Comparison of ENCODE assay signal across 13 cellular contexts in the genomic region with DNA sequence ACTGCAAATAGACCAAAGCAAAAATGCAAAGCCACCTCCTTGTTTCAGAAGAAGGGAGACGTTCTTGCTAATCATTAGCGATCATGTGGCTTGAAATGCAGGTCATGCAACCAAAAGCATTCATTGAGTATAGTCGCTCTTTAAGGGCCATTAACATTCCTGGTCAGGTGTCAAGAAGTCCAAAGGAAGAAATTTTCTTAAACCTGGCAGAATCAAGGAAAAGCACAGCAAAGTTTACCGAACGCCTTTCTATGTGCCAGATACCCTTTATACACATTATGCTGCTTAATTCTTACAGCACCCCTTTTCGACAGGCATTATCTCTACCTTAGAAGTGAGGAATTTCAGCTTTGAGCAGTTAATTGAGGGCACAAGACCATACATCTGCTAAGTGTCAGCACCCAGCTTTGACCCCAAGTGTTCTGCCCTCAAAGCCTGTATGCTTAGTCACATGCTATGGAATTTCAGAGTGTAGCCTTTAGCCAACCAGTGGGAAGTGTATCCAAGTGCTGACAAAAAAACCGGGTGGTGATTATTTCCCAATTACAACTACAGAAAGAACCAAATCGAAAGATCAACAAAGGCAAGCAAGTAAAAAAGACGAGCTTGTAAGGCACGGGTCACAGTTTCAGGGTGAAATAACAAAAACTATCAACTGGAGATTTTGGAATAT.
DNase-seq lines count a peak whose midpoint lies in the region; ATAC-seq, FAIRE-seq and TF ChIP-seq lines count a peak whose summit lies in the region.
"Had no signal": no experiment of that assay in that cellular context is flagged by ENCODE, and none has a peak within 500 bp of the region (broad histone marks: within the 10 kb centered on the region; RNA-seq: fewer than 3 reads in every experiment).

No MANE protein-coding gene starts in this region.

- H3K9me3 Mint-ChIP-seq in CD4-positive, alpha-beta T cell, result no peaks in the 10 kb centered on the region
- H3K9me3 Mint-ChIP-seq: activated CD4-positive, alpha-beta T cell treated with anti-CD3 and anti-CD28 coated beads, Interleukin-2, amount 10 ng/mL, durations not matched to agents 7 days and 5 days; activated naive CD4-positive, alpha-beta T cell treated with anti-CD3 and anti-CD28 coated beads for 36 hours had no signal

- no peak overlapping the region for H2BK15ac ChIP-seq in mesenchymal stem cell (ENCODE audit: low read depth, poor library complexity, severe bottlenecking)

- H4K91ac ChIP-seq in mesenchymal stem cell (ENCODE audit: low read length), result no peak overlapping the region

- H3K27ac Mint-ChIP-seq in CD4-positive, alpha-beta T cell, result no peak overlapping the region
- H3K27ac Mint-ChIP-seq: activated CD4-positive, alpha-beta T cell treated with anti-CD3 and anti-CD28 coated beads, Interleukin-2, amount 10 ng/mL, durations not matched to agents 7 days and 5 days; activated naive CD4-positive, alpha-beta T cell treated with anti-CD3 and anti-CD28 coated beads for 36 hours had no signal

- no peak overlapping the region for H2AK5ac ChIP-seq in mesenchymal stem cell (ENCODE audit: low read length, severe bottlenecking)

- no peak overlapping the region for H2BK120ac ChIP-seq in mesenchymal stem cell (ENCODE audit: low read depth, low read length)

- no peak for TF ChIP-seq CTCF in heart left ventricle (IDR thresholded peaks at IDR 0.05)
- TF ChIP-seq CTCF in right atrium auricular region (IDR thresholded peaks at IDR 0.05), result no peak
- TF ChIP-seq CTCF in CD4-positive, alpha-beta T cell (IDR thresholded peaks at IDR 0.05), result no peak

- peak overlapping the region; percentile 83 for H3K9ac ChIP-seq in mesenchymal stem cell (ENCODE audit: low read length)

- no peak overlapping the region for H4K8ac ChIP-seq in mesenchymal stem cell (ENCODE audit: low read length)

- H3K27me3 ChIP-seq in heart left ventricle (no peaks in the 10 kb centered on the region), right atrium auricular region (no peaks in the 10 kb centered on the region), mesenchymal stem cell (ENCODE audit: control insufficient read depth in 1 of 2, insufficient read depth in 1 of 2, low read length in 2 of 2) (no peaks in the 10 kb centered on the region)
- H3K27me3 ChIP-seq in CD4-positive, alpha-beta T cell (ENCODE audit: control insufficient read depth, insufficient read depth, low read length), result no peaks in the 10 kb centered on the region
- H3K27me3 ChIP-seq: SJCRH30 had no signal

- H3K23ac ChIP-seq in mesenchymal stem cell (ENCODE audit: low read length in 2 of 2), result no peak overlapping the region

- H3K4me1 Mint-ChIP-seq in CD4-positive, alpha-beta T cell (ENCODE audit: low read depth), result peaks cover 36% of the 10 kb centered on the region

- no peak for FAIRE-seq in urothelium cell line (lab: Jason Lieb, UNC)
- FAIRE-seq: K562 had no signal

- H2BK12ac ChIP-seq in mesenchymal stem cell (ENCODE audit: low read length in 2 of 2), result no peak overlapping the region

- intact Hi-C loops in heart left ventricle (cut with DNase I), result no loop called here
- intact Hi-C loops in CD4-positive, alpha-beta T cell (cut with DNase I, micrococcal nuclease), result loop anchor here in 1 of 2 experiments (5.0 kb wide), 1 partner anchor 71 kb away; a partner anchor contains a TSS

- H3K9me3 ChIP-seq in heart left ventricle, result no peaks in the 10 kb centered on the region
- H3K9me3 ChIP-seq in right atrium auricular region, result no peaks in the 10 kb centered on the region
- no peaks in the 10 kb centered on the region for H3K9me3 ChIP-seq in mesenchymal stem cell (ENCODE audit: control insufficient read depth, low read length)
- H3K9me3 ChIP-seq in CD4-positive, alpha-beta T cell (ENCODE audit: control insufficient read depth, low read length), result no peaks in the 10 kb centered on the region
- H3K9me3 ChIP-seq: SJCRH30 had no signal

- H3K4ac ChIP-seq in mesenchymal stem cell (ENCODE audit: low read depth in 1 of 2, low read length in 2 of 2), result no peak overlapping the region

- H3K4me2 ChIP-seq in mesenchymal stem cell (ENCODE audit: low read length, poor library complexity, severe bottlenecking), result no peak overlapping the region

- H3K27me3 Mint-ChIP-seq in CD4-positive, alpha-beta T cell, result no peaks in the 10 kb centered on the region
- H3K27me3 Mint-ChIP-seq: activated CD4-positive, alpha-beta T cell treated with anti-CD3 and anti-CD28 coated beads, Interleukin-2, amount 10 ng/mL, durations not matched to agents 7 days and 5 days had no signal

- no peak overlapping the region for H3K14ac ChIP-seq in mesenchymal stem cell (ENCODE audit: low read length in 2 of 2)

- POLR2A ChIA-PET in CD4-positive, alpha-beta T cell (lab: Charles Lee), result interaction anchor here (2.3 to 2.5 kb wide), 2 partner anchors 17 to 29 kb away, joined by 10 to 24 read pairs; no protein-coding TSS in a partner anchor

- no peak overlapping the region for H3K4me3 Mint-ChIP-seq in CD4-positive, alpha-beta T cell
- H3K4me3 Mint-ChIP-seq: activated CD4-positive, alpha-beta T cell treated with anti-CD3 and anti-CD28 coated beads, Interleukin-2, amount 10 ng/mL, durations not matched to agents 7 days and 5 days; activated naive CD4-positive, alpha-beta T cell treated with anti-CD3 and anti-CD28 coated beads for 36 hours had no signal

- H2AFZ ChIP-seq in mesenchymal stem cell (ENCODE audit: low read depth, low read length), result no peak overlapping the region

- H3K4me1 ChIP-seq in heart left ventricle (peaks cover 0 to 34% (median 5%) of the 10 kb centered on the region in 12 donors), right atrium auricular region (peaks cover 0 to 35% of the 10 kb centered on the region in 2 donors), mesenchymal stem cell (ENCODE audit: control insufficient read depth, insufficient read depth, low read depth, low read length) (peaks cover 8% of the 10 kb centered on the region)

- peaks cover 14% of the 10 kb centered on the region for H3K36me3 Mint-ChIP-seq in CD4-positive, alpha-beta T cell (ENCODE audit: low read depth)

- H3K4me3 ChIP-seq in heart left ventricle (no peak overlapping the region), right atrium auricular region (no peak overlapping the region), mesenchymal stem cell (ENCODE audit: insufficient read depth in 1 of 2, low read depth in 1 of 2, low read length in 2 of 2) (peak overlapping the region in 1 of 2 experiments; percentile 70)
- H3K4me3 ChIP-seq: K562, SJCRH30 had no signal

- H3K27ac ChIP-seq in heart left ventricle (peak overlapping the region in 3 of 12 donors; percentile 21 to 39 (median 27)), right atrium auricular region (peak overlapping the region in 1 of 2 donors; percentile 60), mesenchymal stem cell (ENCODE audit: low read length, poor library complexity, severe bottlenecking) (peak overlapping the region; percentile 59)
- no peak overlapping the region for H3K27ac ChIP-seq in CD4-positive, alpha-beta T cell (ENCODE audit: low read depth, low read length)
- H3K27ac ChIP-seq: SJCRH30 had no signal

- CTCF ChIA-PET in CD4-positive, alpha-beta T cell (lab: Charles Lee), result no interaction called here

- H3K79me1 ChIP-seq in mesenchymal stem cell (replicated peaks; ENCODE audit: low read length, poor library complexity, severe bottlenecking), result peaks cover 13% of the 10 kb centered on the region

- DNase-seq in heart left ventricle (no peak), right atrium auricular region (ENCODE audit: low spot score) (no peak), dermis blood vessel endothelial cell (peak; percentile 77), mesenchymal stem cell (peak; percentile 84), urothelium cell line (ENCODE audit: low spot score) (peak; percentile 38), NCI-H1930 (lab: John Stamatoyannopoulos, UW) (no peak), NCI-H1105 treated with DMSO at 0.1 percent for 48 hours (lab: John Stamatoyannopoulos, UW) (no peak)
- DNase-seq in CD4-positive, alpha-beta T cell, result no peak
- DNase-seq: activated CD4-positive, alpha-beta T cell treated with anti-CD3 and anti-CD28 coated beads, Interleukin-2, amount 10 ng/mL, durations not matched to agents 7 days and 5 days; activated naive CD4-positive, alpha-beta T cell treated with anti-CD3 and anti-CD28 coated beads for 36 hours; NCI-H2171 treated with DMSO at 0.1 percent for 48 hours had no signal

- TF ChIP-seq POLR2A in heart left ventricle (IDR thresholded peaks at IDR 0.05), result no peak

- peak in 3 of 4 donors; percentile 58 to 75 (median 65) for ATAC-seq in heart left ventricle
- ATAC-seq in CD4-positive, alpha-beta T cell (ENCODE audit: poor library complexity), result no peak
- ATAC-seq: K562 had no signal

- H3K36me3 ChIP-seq in heart left ventricle (peaks cover 0 to 6% (median 0%) of the 10 kb centered on the region in 9 donors), right atrium auricular region (no peaks in the 10 kb centered on the region), mesenchymal stem cell (ENCODE audit: control insufficient read depth in 1 of 2, insufficient read depth in 2 of 2, low read depth in 1 of 2, low read length in 2 of 2) (peaks cover 9 to 14% of the 10 kb centered on the region in 2 experiments)
- H3K36me3 ChIP-seq: SJCRH30 had no signal

- H2BK5ac ChIP-seq in mesenchymal stem cell (ENCODE audit: low read depth, low read length, poor library complexity, severe bottlenecking), result no peak overlapping the region

- 52 to 64% (median 58%) methylated on average over 10 of the region's 10 CpGs for WGBS in heart left ventricle, 4 donors
- WGBS in mesenchymal stem cell, result 31% methylated on average over 10 of the region's 10 CpGs

- H3K18ac ChIP-seq in mesenchymal stem cell (ENCODE audit: low read depth in 1 of 2, low read length in 2 of 2), result no peak overlapping the region

Comparison
In these comparisons a context has a peak if more than half of its experiments do, and no peak if none do; other contexts are left out.
1. DNase-seq: peak in dermis blood vessel endothelial cell (single experiment), mesenchymal stem cell (single experiment) and urothelium cell line (single experiment); none in heart left ventricle (0 of 5), right atrium auricular region (single experiment), NCI-H1930 (0 of 2), CD4-positive, alpha-beta T cell (0 of 10) and NCI-H1105 treated with DMSO at 0.1 percent for 48 hours (single experiment).